15 cellular contexts compared by ENCODE assay signal in genomic region chr3:133643611-133644010, GRCh38. TPM values are rescaled to one million over a fixed set of nuclear protein-coding genes. Genes with fewer than 3 reads are reported as not detected.
DNase-seq lines count a peak whose midpoint lies in the region; ATAC-seq, FAIRE-seq and TF ChIP-seq lines count a peak whose summit lies in the region.
"Had no signal": no experiment of that assay in that cellular context is flagged by ENCODE, and none has a peak within 500 bp of the region (broad histone marks: within the 10 kb centered on the region; RNA-seq: fewer than 3 reads in every experiment).

No MANE protein-coding gene starts in this region.

- H3K36me3 Mint-ChIP-seq in activated CD4-positive, alpha-beta T cell treated with anti-CD3 and anti-CD28 coated beads, Interleukin-2, amount 10 ng/mL, durations not matched to agents 24 days and 14 days (ENCODE audit: low read depth) = peaks cover 69% of the 10 kb centered on the region

- DNase-seq in GM12892 (ENCODE audit: insufficient read length) = no peak
- DNase-seq in brain microvascular endothelial cell = peak; percentile 52
- DNase-seq in mesenchymal stem cell = no peak
- no peak for DNase-seq in activated CD4-positive, alpha-beta T cell treated with anti-CD3 and anti-CD28 coated beads, Interleukin-2, amount 10 ng/mL, durations not matched to agents 24 days and 14 days
- DNase-seq in stimulated activated CD4-positive, alpha-beta T cell treated with anti-CD3 and anti-CD28 coated beads, Interleukin-12 subunit alpha, Interleukin-12 subunit beta, amount 100 ng/mL, for 4 hours = no peak
- DNase-seq: DMS53 had no signal

- H2BK12ac ChIP-seq in mesenchymal stem cell (ENCODE audit: low read length in 2 of 2) = no peak overlapping the region

- H3K27me3 Mint-ChIP-seq in activated CD4-positive, alpha-beta T cell treated with anti-CD3 and anti-CD28 coated beads, Interleukin-2, amount 10 ng/mL, durations not matched to agents 24 days and 14 days = no peaks in the 10 kb centered on the region

- 97% methylated on average over 2 of the region's 2 CpGs for WGBS in mesenchymal stem cell
- whole genome bisulfite sequencing in gastroesophageal sphincter (ENCODE audit: low coverage in 1 of 2), 2 donors = 79 to 85% methylated on average over 2 of the region's 2 CpGs

- no peak overlapping the region for H2BK5ac ChIP-seq in mesenchymal stem cell (ENCODE audit: low read depth, low read length, poor library complexity, severe bottlenecking)

- H3K79me1 ChIP-seq in mesenchymal stem cell (replicated peaks; ENCODE audit: low read length, poor library complexity, severe bottlenecking) = peaks cover 11% of the 10 kb centered on the region

- in situ Hi-C loops in brain microvascular endothelial cell (cut with HindIII; ENCODE audit: low pct_ligation_motif_present, low sequenced_read_pairs) = no loop called here

- TF ChIP-seq CTCF in brain microvascular endothelial cell (IDR thresholded peaks at IDR 0.05; ENCODE audit: low read depth, low read length, missing control alignments) (no peak), gastroesophageal sphincter (IDR thresholded peaks at IDR 0.05) (no peak)

- TF ChIP-seq POLR2A in GM12892 (IDR thresholded peaks at IDR 0.05; ENCODE audit: low read depth, low read length) (no peak), gastroesophageal sphincter (IDR thresholded peaks at IDR 0.05) (no peak)

- H3K27me3 ChIP-seq in ACC112 (ENCODE audit: insufficient read depth, low read length) (no peaks in the 10 kb centered on the region), brain microvascular endothelial cell (replicated peaks) (no peaks in the 10 kb centered on the region), mesenchymal stem cell (ENCODE audit: control insufficient read depth in 1 of 2, insufficient read depth in 1 of 2, low read length in 2 of 2) (no peaks in the 10 kb centered on the region), gastroesophageal sphincter (no peaks in the 10 kb centered on the region)

- H3K4me3 ChIP-seq in ACC112 (ENCODE audit: low read depth, low read length) (no peak overlapping the region), brain microvascular endothelial cell (ENCODE audit: low read depth, low read length) (no peak overlapping the region), mesenchymal stem cell (ENCODE audit: insufficient read depth in 1 of 2, low read depth in 1 of 2, low read length in 2 of 2) (no peak overlapping the region), gastroesophageal sphincter (no peak overlapping the region)
- H3K4me3 ChIP-seq: GM12878, HAP-1 had no signal

- no peak for TF ChIP-seq EP300 in gastroesophageal sphincter (IDR thresholded peaks at IDR 0.05)

- peaks cover 28% of the 10 kb centered on the region for H3K79me2 ChIP-seq in ACC112 (ENCODE audit: control insufficient read depth, insufficient read depth, low read length, unreplicated experiment)

- H3K36me3 ChIP-seq in ACC112 (ENCODE audit: insufficient read depth, low read length) = peaks cover 55% of the 10 kb centered on the region
- peaks cover 8% of the 10 kb centered on the region for H3K36me3 ChIP-seq in brain microvascular endothelial cell (replicated peaks)
- H3K36me3 ChIP-seq in mesenchymal stem cell (ENCODE audit: control insufficient read depth in 1 of 2, insufficient read depth in 2 of 2, low read depth in 1 of 2, low read length in 2 of 2) = peaks cover 0 to 68% of the 10 kb centered on the region in 2 experiments
- H3K36me3 ChIP-seq in gastroesophageal sphincter = peaks cover 5 to 84% of the 10 kb centered on the region in 2 donors

- no peak overlapping the region for H2BK120ac ChIP-seq in mesenchymal stem cell (ENCODE audit: low read depth, low read length)

- no peak overlapping the region for H3K4ac ChIP-seq in mesenchymal stem cell (ENCODE audit: low read depth in 1 of 2, low read length in 2 of 2)

- H3K27ac ChIP-seq in ACC112 (ENCODE audit: low read depth, low read length) (0 out of 2 replicates have a peak overlapping the region, but pooled peaks have one; percentile 18), brain microvascular endothelial cell (peak overlapping the region; percentile 65), mesenchymal stem cell (ENCODE audit: low read length, poor library complexity, severe bottlenecking) (no peak overlapping the region), gastroesophageal sphincter (no peak overlapping the region)

- peaks cover 6% of the 10 kb centered on the region for H3K4me1 Mint-ChIP-seq in activated CD4-positive, alpha-beta T cell treated with anti-CD3 and anti-CD28 coated beads, Interleukin-2, amount 10 ng/mL, durations not matched to agents 24 days and 14 days

- no peak overlapping the region for H3K27ac Mint-ChIP-seq in activated CD4-positive, alpha-beta T cell treated with anti-CD3 and anti-CD28 coated beads, Interleukin-2, amount 10 ng/mL, durations not matched to agents 24 days and 14 days

- no peak overlapping the region for H3K9ac ChIP-seq in mesenchymal stem cell (ENCODE audit: low read length)

- H2AFZ ChIP-seq in ACC112 (ENCODE audit: low read length, unreplicated experiment) (no peak overlapping the region), mesenchymal stem cell (ENCODE audit: low read depth, low read length) (no peak overlapping the region)

- no peak overlapping the region for H3K14ac ChIP-seq in mesenchymal stem cell (ENCODE audit: low read length in 2 of 2)

- no peak overlapping the region for H4K8ac ChIP-seq in mesenchymal stem cell (ENCODE audit: low read length)

- H3K23ac ChIP-seq in mesenchymal stem cell (ENCODE audit: low read length in 2 of 2) = no peak overlapping the region

- no peak overlapping the region for H3K4me2 ChIP-seq in mesenchymal stem cell (ENCODE audit: low read length, poor library complexity, severe bottlenecking)

- H4K91ac ChIP-seq in mesenchymal stem cell (ENCODE audit: low read length) = no peak overlapping the region

- intact Hi-C loops in activated CD4-positive, alpha-beta T cell treated with anti-CD3 and anti-CD28 coated beads, Interleukin-2, amount 10 ng/mL, durations not matched to agents 24 days and 14 days (cut with micrococcal nuclease) = no loop called here

- ATAC-seq in gastroesophageal sphincter = no peak
- ATAC-seq in GM18511 (IDR thresholded peaks at IDR 0.05; ENCODE audit: unreplicated experiment) = no peak
- ATAC-seq: GM12878, HepG2 had no signal

- H3K9me3 ChIP-seq in mesenchymal stem cell (ENCODE audit: control insufficient read depth, low read length) (no peaks in the 10 kb centered on the region), gastroesophageal sphincter (no peaks in the 10 kb centered on the region)
- H3K9me3 ChIP-seq: HAP-1 had no signal

- no peak overlapping the region for H3K4me3 Mint-ChIP-seq in activated CD4-positive, alpha-beta T cell treated with anti-CD3 and anti-CD28 coated beads, Interleukin-2, amount 10 ng/mL, durations not matched to agents 24 days and 14 days

- H2BK15ac ChIP-seq in mesenchymal stem cell (ENCODE audit: low read depth, poor library complexity, severe bottlenecking) = no peak overlapping the region

- no peaks in the 10 kb centered on the region for H3K9me3 Mint-ChIP-seq in activated CD4-positive, alpha-beta T cell treated with anti-CD3 and anti-CD28 coated beads, Interleukin-2, amount 10 ng/mL, durations not matched to agents 24 days and 14 days

- H3K4me1 ChIP-seq in ACC112 (ENCODE audit: control insufficient read depth, insufficient read depth, low read length, unreplicated experiment) = peaks cover 31% of the 10 kb centered on the region
- H3K4me1 ChIP-seq in mesenchymal stem cell (ENCODE audit: control insufficient read depth, insufficient read depth, low read depth, low read length) = peaks cover 3% of the 10 kb centered on the region
- H3K4me1 ChIP-seq in gastroesophageal sphincter = peaks cover 0 to 4% (median 3%) of the 10 kb centered on the region in 3 donors

- FAIRE-seq in GM12892 (lab: Jason Lieb, UNC) = peak; percentile 56
- FAIRE-seq: A204.1, GM12878, H1, HepG2, HTR-8/SVneo had no signal

- no peak overlapping the region for H3K18ac ChIP-seq in mesenchymal stem cell (ENCODE audit: low read depth in 1 of 2, low read length in 2 of 2)

- H2AK5ac ChIP-seq in mesenchymal stem cell (ENCODE audit: low read length, severe bottlenecking) = peak overlapping the region; percentile 65

RNA-seq across cellular contexts. Expression of gene TOPBP1, which starts 18.1 kb away (rescaled TPM):
- 49.3 TPM for polyA plus RNA-seq in GM12892 (2012; ENCODE audit: missing spikeins)
- 11.4 TPM for polyA plus RNA-seq in mesenchymal stem cell (2013, experiment 1 of 2)
- polyA plus RNA-seq in mesenchymal stem cell (2013, experiment 2 of 2) = 11.3 TPM
- total RNA-seq in gastroesophageal sphincter = 10 to 100 TPM; 16.5 to 29.3 (median 21.9) TPM
- 92.6 and 97.9 TPM in 2 replicates for total RNA-seq in activated CD4-positive, alpha-beta T cell treated with anti-CD3 and anti-CD28 coated beads, Interleukin-2, amount 10 ng/mL, durations not matched to agents 24 days and 14 days

Comparison
In these comparisons a context has a peak if more than half of its experiments do, and no peak if none do; other contexts are left out.
1. H3K27ac ChIP-seq: peak in ACC112 (single experiment) and brain microvascular endothelial cell (single experiment); none in mesenchymal stem cell (single experiment) and gastroesophageal sphincter (0 of 4).